Comparison of ENCODE assay signal across 21 cellular contexts in the genomic region with DNA sequence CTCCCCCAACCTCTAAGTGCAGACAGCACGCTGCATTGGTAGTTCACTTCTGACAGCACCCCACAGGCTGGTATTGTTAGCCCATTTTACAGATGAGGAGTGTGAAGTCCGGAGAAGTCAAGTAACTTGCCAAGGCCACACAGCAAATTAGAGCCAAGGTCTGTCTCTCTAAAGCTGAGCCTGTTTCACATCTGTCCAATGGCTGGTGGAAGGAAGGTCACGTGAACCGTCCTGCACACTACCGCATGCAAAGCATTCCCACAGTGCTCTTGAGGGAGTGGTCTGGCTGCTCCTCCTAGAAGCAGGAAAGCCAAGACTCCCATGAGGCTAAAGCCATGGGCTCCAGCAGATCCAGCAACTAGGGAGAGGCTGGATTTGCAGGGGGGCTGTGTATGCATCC. TPM values are rescaled to one million over a fixed set of nuclear protein-coding genes. Genes with fewer than 3 reads are reported as not detected.
DNase-seq lines count a peak whose midpoint lies in the region; ATAC-seq and TF ChIP-seq lines count a peak whose summit lies in the region.
"Had no signal": no experiment of that assay in that cellular context is flagged by ENCODE, and none has a peak within 500 bp of the region (broad histone marks: within the 10 kb centered on the region; RNA-seq: fewer than 3 reads in every experiment).

No MANE protein-coding gene starts in this region.

- no peak overlapping the region for H3K4me3 Mint-ChIP-seq in T-helper 17 cell
- H3K4me3 Mint-ChIP-seq: IgD-negative memory B cell had no signal

- H3K27me3 Mint-ChIP-seq in T-helper 17 cell = peaks cover 27% of the 10 kb centered on the region
- H3K27me3 Mint-ChIP-seq: IgD-negative memory B cell had no signal

- H3K27me3 ChIP-seq in heart left ventricle (no peaks in the 10 kb centered on the region), fibroblast of lung (ENCODE audit: control insufficient read depth, insufficient read depth, low read length) (no peaks in the 10 kb centered on the region), upper lobe of right lung (no peaks in the 10 kb centered on the region), transverse colon (no peaks in the 10 kb centered on the region)

- H3K36me3 ChIP-seq in heart left ventricle = peaks cover 0 to 23% (median 0%) of the 10 kb centered on the region in 9 donors
- no peaks in the 10 kb centered on the region for H3K36me3 ChIP-seq in fibroblast of lung (ENCODE audit: control insufficient read depth, insufficient read depth, low read length)
- H3K36me3 ChIP-seq in upper lobe of right lung = no peaks in the 10 kb centered on the region
- no peaks in the 10 kb centered on the region for H3K36me3 ChIP-seq in transverse colon

- intact Hi-C loops in left ventricle myocardium superior (cut with micrococcal nuclease) = no loop called here
- intact Hi-C loops in heart left ventricle (cut with DNase I) = loop anchor here in 1 of 10 donors (10.0 kb wide), 1 partner anchor 143 kb away; a partner anchor contains a TSS
- intact Hi-C loops in posterior vena cava (cut with DNase I) = no loop called here
- intact Hi-C loops in upper lobe of right lung (cut with DNase I) = no loop called here
- intact Hi-C loops in transverse colon (cut with DNase I; ENCODE audit: low total_unique reads) = no loop called here

- H3K27ac Mint-ChIP-seq in T-helper 17 cell = no peak overlapping the region
- H3K27ac Mint-ChIP-seq: IgD-negative memory B cell had no signal

- H3K4me3 ChIP-seq in heart left ventricle (no peak overlapping the region), fibroblast of lung (replicated peaks in 1 of 4; ENCODE audit: control extremely low read depth in 1 of 4, insufficient read depth in 1 of 4, low read depth in 3 of 4, low read length in 4 of 4) (no peak overlapping the region), upper lobe of right lung (no peak overlapping the region), transverse colon (no peak overlapping the region)
- H3K4me3 ChIP-seq: PC-9 had no signal

- H3K9me3 ChIP-seq in heart left ventricle (peaks cover 0 to 25% (median 10%) of the 10 kb centered on the region in 12 donors), fibroblast of lung (ENCODE audit: control insufficient read depth, insufficient read depth, low read depth, low read length) (no peaks in the 10 kb centered on the region), upper lobe of right lung (peaks cover 9% of the 10 kb centered on the region), T-helper 17 cell (ENCODE audit: control insufficient read depth, low read length, poor library complexity, severe bottlenecking) (no peaks in the 10 kb centered on the region), transverse colon (peaks cover 0 to 3% of the 10 kb centered on the region in 2 donors)

- H3K79me2 ChIP-seq in fibroblast of lung (ENCODE audit: control insufficient read depth, insufficient read depth, low read length) = peaks cover 73% of the 10 kb centered on the region

- H3K4me1 ChIP-seq in heart left ventricle = peaks cover 9 to 92% (median 36%) of the 10 kb centered on the region in 12 donors
- H3K4me1 ChIP-seq in fibroblast of lung (ENCODE audit: control insufficient read depth, extremely low read depth, insufficient read depth, low read length) = peaks cover 49% of the 10 kb centered on the region
- peaks cover 47% of the 10 kb centered on the region for H3K4me1 ChIP-seq in upper lobe of right lung
- H3K4me1 ChIP-seq in transverse colon = peaks cover 11 to 35% (median 25%) of the 10 kb centered on the region in 4 donors

- DNase-seq in left ventricle myocardium superior = no peak
- DNase-seq in heart left ventricle = no peak
- no peak for DNase-seq in fibroblast of lung (ENCODE audit: low read depth in 2 of 2)
- peak; percentile 24 for DNase-seq in posterior vena cava (ENCODE audit: low spot score)
- peak; percentile 8 for DNase-seq in upper lobe of right lung
- DNase-seq in activated effector memory CD4-positive, alpha-beta T cell treated with Interleukin-2 at 50 U/mL for 16 hours = no peak
- no peak for DNase-seq in T-helper 17 cell
- DNase-seq in transverse colon = no peak
- DNase-seq: 8988T, EL, H7, Kasumi-1, NCI-H1417, NCI-H1694 treated with DMSO at 0.1 percent for 48 hours, NCI-H2081 treated with DMSO at 0.1 percent for 48 hours, NCI-H446, NCI-H526, PC-9, RPMI8226, SHP77 had no signal

- no peak for TF ChIP-seq EP300 in transverse colon (IDR thresholded peaks at IDR 0.05; ENCODE audit: low read depth)

- in situ Hi-C loops in transverse colon (cut with MboI; ENCODE audit: low pct_ligation_motif_present in 1 of 4, low pct_unique_long_range_greater_than_20kb in 1 of 4, low sequenced_read_pairs in 3 of 4) = no loop called here

- ATAC-seq in left ventricle myocardium superior = peak; percentile 9
- no peak for ATAC-seq in heart left ventricle
- ATAC-seq in upper lobe of right lung = no peak
- no peak for ATAC-seq in T-helper 17 cell

- peaks cover 5% of the 10 kb centered on the region for H3K36me3 Mint-ChIP-seq in T-helper 17 cell (ENCODE audit: low read depth)

- H3K9ac ChIP-seq in fibroblast of lung (ENCODE audit: insufficient read depth, low read length) = no peak overlapping the region

- WGBS in heart left ventricle, 4 donors = 47 to 88% (median 69%) methylated on average over 2 to 5 of the region's 5 CpGs
- WGBS in transverse colon (ENCODE audit: low coverage in 1 of 2), 2 donors = 100% methylated on average over 5 of the region's 5 CpGs; no CpG with 5 or more reads in 1 of the 2 donors

- no peak for TF ChIP-seq CTCF in heart left ventricle (IDR thresholded peaks at IDR 0.05)
- no peak for TF ChIP-seq CTCF in fibroblast of lung (conservative IDR thresholded peaks at IDR 0.05 in 1 of 2, IDR thresholded peaks at IDR 0.05 in 1 of 2; ENCODE audit: low read depth in 1 of 2, low read length in 2 of 2)
- no peak for TF ChIP-seq CTCF in upper lobe of right lung (IDR thresholded peaks at IDR 0.05)
- no peak for TF ChIP-seq CTCF in transverse colon (IDR thresholded peaks at IDR 0.05)

- TF ChIP-seq POLR2A in heart left ventricle (IDR thresholded peaks at IDR 0.05) = no peak
- TF ChIP-seq POLR2A in transverse colon (IDR thresholded peaks at IDR 0.05) = no peak

- H3K4me2 ChIP-seq in fibroblast of lung (ENCODE audit: extremely low read depth, insufficient read depth, low read length) = no peak overlapping the region
- H3K4me2 ChIP-seq: PC-9 had no signal

- H3K4me1 Mint-ChIP-seq in T-helper 17 cell = peaks cover 6% of the 10 kb centered on the region

- no peak overlapping the region for H2AFZ ChIP-seq in fibroblast of lung (ENCODE audit: low read length)
- H2AFZ ChIP-seq: PC-9 had no signal

- no peaks in the 10 kb centered on the region for H4K20me1 ChIP-seq in fibroblast of lung (ENCODE audit: control insufficient read depth, extremely low read depth, insufficient read depth, low read length)

- H3K27ac ChIP-seq in heart left ventricle (peak overlapping the region in 3 of 12 donors; percentile 11 to 37 (median 12)), fibroblast of lung (ENCODE audit: insufficient read depth, low read length) (peak overlapping the region; percentile 53), upper lobe of right lung (peak overlapping the region; percentile 51), transverse colon (no peak overlapping the region)
- H3K27ac ChIP-seq: PC-9 had no signal

RNA-seq across cellular contexts. Expression of a gene that starts 50.0 kb away (rescaled TPM):
- total RNA-seq in left ventricle myocardium superior = 94.3 TPM
- 100 to 1,000 TPM in 1 of 9 donors, 10 to 100 TPM in 8; 41.8 to 119 (median 78.9) TPM for total RNA-seq in heart left ventricle
- 10 to 100 TPM; 38.5 to 90.7 TPM for polyA plus RNA-seq in heart left ventricle
- 15.2 and 60.1 TPM in 2 replicates for total RNA-seq in fibroblast of lung
- polyA plus RNA-seq in fibroblast of lung = 69.8 and 122 TPM in 2 replicates
- polyA plus RNA-seq in fibroblast of lung (2012) = 101 and 175 TPM in 2 replicates
- polyA minus RNA-seq in fibroblast of lung (ENCODE audit: low replicate concordance) = 75.2 and 302 TPM in 2 replicates
- total RNA-seq in posterior vena cava = 100 to 1,000 TPM; 107 to 216 TPM
- total RNA-seq in upper lobe of right lung = 194 TPM
- 10 to 100 TPM in 1 of 2 donors, 1 to 10 TPM in 1; 3.3 to 28.7 TPM for total RNA-seq in T-helper 17 cell
- total RNA-seq in transverse colon = 100 to 1,000 TPM; 150 to 329 (median 294) TPM

Comparison
In these comparisons a context has a peak if more than half of its experiments do, and no peak if none do; other contexts are left out.
1. DNase-seq: peak in posterior vena cava (single experiment) and upper lobe of right lung (single experiment); none in left ventricle myocardium superior (single experiment), heart left ventricle (0 of 5), fibroblast of lung (0 of 2), activated effector memory CD4-positive, alpha-beta T cell treated with Interleukin-2 at 50 U/mL for 16 hours (single experiment), T-helper 17 cell (0 of 3) and transverse colon (single experiment).
2. H3K27ac ChIP-seq: peak in fibroblast of lung (single experiment) and upper lobe of right lung (single experiment); none in transverse colon (0 of 4).